In the genomic region with DNA sequence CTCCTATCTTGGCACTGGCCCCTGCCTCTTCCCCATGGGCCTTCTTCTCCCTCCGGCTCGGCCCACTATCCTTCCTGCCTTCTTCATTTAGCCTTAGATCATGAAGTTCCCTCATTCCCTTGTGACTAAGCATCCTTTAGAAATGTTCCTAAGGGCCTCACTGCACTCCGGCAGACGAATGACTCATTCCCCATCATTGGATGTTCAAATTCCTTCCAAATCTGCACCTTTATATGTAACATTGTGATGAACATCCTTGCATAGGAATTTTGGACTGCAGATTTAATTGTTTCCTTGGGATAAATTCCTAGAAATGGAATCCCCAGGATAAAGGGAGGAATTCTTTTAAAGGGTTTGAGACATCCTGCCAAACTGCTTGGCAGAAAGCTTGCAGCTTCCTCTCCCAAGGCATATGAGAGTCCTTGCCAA, we compare ENCODE assay signal across 1 cellular context.
TF ChIP-seq lines count a peak whose summit lies in the region.

No MANE protein-coding gene starts in this region.

TF ChIP-seq in GM23338, 12 proteins besides CTCF, POLR2A, EP300 and RAD21 (continued from another document):
- TF ChIP-seq CREB1 (CRISPR knock-in tag; IDR thresholded peaks at IDR 0.05; ENCODE audit: low read depth) (no peak), NANOG (IDR thresholded peaks at IDR 0.05; ENCODE audit: borderline replicate concordance) (no peak)
